ENCODE assay signal across 1 cellular context in the genomic region with DNA sequence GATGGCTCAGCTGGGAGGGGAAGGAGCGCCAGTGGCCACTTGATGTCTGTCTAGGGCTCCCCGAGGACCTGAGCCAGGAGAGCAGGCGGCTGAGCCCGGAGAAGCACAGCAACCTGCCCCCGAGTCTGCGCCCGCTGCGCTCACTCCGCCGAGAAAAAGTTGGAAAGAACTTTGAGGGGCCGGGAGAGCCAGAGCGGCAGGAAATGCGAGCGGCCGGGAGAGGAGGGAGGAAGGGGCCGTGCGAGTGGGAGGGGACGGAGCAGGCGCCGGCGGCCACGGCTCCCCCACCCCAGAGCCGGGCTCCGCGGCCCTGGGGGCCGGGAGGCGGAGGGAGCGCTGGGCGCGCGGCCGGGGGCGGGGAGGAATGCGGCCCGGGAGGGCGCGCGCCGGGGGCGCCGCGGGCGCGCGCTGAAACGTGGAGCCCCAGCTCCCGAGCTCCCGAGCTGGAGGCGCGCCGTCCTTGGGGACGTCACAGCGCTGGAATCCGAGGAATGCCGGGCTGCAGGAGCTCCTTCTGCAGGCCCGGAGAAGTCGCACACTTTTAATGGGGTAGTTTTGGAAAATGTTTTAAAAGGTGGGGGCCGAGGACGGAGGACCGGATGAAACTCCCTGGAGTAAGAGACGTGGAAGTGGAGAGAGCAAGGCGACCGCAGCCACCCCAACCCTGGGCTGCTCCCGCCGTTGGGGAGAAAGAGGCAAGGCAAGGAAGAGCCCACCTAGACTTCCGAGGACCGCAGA.
A peak's percentile ranks its signal among the peaks of the same experiment; 100 is the strongest.
TF ChIP-seq lines count a peak whose summit lies in the region.

A gene (minus strand): TSS at position 167 of the 738 bp plus-strand sequence. CDS start 86,799 bp downstream, outside the sequence.

TF ChIP-seq in HepG2, 621 proteins besides CTCF, POLR2A, EP300 and RAD21 (continued from another document):
- TF ChIP-seq, protein P1, sequence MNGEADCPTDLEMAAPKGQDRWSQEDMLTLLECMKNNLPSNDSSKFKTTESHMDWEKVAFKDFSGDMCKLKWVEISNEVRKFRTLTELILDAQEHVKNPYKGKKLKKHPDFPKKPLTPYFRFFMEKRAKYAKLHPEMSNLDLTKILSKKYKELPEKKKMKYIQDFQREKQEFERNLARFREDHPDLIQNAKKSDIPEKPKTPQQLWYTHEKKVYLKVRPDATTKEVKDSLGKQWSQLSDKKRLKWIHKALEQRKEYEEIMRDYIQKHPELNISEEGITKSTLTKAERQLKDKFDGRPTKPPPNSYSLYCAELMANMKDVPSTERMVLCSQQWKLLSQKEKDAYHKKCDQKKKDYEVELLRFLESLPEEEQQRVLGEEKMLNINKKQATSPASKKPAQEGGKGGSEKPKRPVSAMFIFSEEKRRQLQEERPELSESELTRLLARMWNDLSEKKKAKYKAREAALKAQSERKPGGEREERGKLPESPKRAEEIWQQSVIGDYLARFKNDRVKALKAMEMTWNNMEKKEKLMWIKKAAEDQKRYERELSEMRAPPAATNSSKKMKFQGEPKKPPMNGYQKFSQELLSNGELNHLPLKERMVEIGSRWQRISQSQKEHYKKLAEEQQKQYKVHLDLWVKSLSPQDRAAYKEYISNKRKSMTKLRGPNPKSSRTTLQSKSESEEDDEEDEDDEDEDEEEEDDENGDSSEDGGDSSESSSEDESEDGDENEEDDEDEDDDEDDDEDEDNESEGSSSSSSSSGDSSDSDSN (CRISPR knock-in tag; IDR thresholded peaks at IDR 0.05) = 0 out of 2 replicates have a peak, but pooled peaks have one; percentile 45
- TF ChIP-seq GABPB1 (CRISPR knock-in tag; IDR thresholded peaks at IDR 0.05) (peak; percentile 63), ZNF577 (CRISPR knock-in tag; IDR thresholded peaks at IDR 0.05; ENCODE audit: borderline replicate concordance, low read depth) (no peak), SYNCRIP (IDR thresholded peaks at IDR 0.05; ENCODE audit: insufficient read depth, low read depth, low read length) (no peak), HNF4A (CRISPR knock-in tag; IDR thresholded peaks at IDR 0.05) (no peak), ZNF83 (CRISPR knock-in tag; IDR thresholded peaks at IDR 0.05; ENCODE audit: borderline replicate concordance) (no peak), HMGA1 (CRISPR knock-in tag; conservative IDR thresholded peaks at IDR 0.05) (no peak), SP2 (CRISPR knock-in tag; IDR thresholded peaks at IDR 0.05) (peak; percentile 6; the same call in 1 of the 2 replicates), ZNF337 (CRISPR knock-in tag; IDR thresholded peaks at IDR 0.05; ENCODE audit: borderline replicate concordance, low read depth) (no peak), CREB1 (IDR thresholded peaks at IDR 0.05) (peak; percentile 70; the same call in 1 of the 2 replicates), CREB1 (CRISPR knock-in tag; IDR thresholded peaks at IDR 0.05) (peak; percentile 49; the same call in 1 of the 2 replicates), U2AF1 (optimal IDR thresholded peaks at IDR 0.05; ENCODE audit: low read depth, low read length) (peak; percentile 32), ZNF251 (CRISPR knock-in tag; IDR thresholded peaks at IDR 0.05) (no peak), ZNF746 (CRISPR knock-in tag; IDR thresholded peaks at IDR 0.05) (no peak), SRSF4 (IDR thresholded peaks at IDR 0.05; ENCODE audit: low read depth, low read length, poor library complexity, severe bottlenecking) (no peak), MZF1 (CRISPR knock-in tag; IDR thresholded peaks at IDR 0.05; ENCODE audit: borderline replicate concordance) (no peak), YEATS2 (CRISPR knock-in tag; IDR thresholded peaks at IDR 0.05; ENCODE audit: borderline replicate concordance) (no peak), IKZF1 (IDR thresholded peaks at IDR 0.05) (no peak), ZNF713 (CRISPR knock-in tag; IDR thresholded peaks at IDR 0.05) (no peak), TGIF2 (CRISPR knock-in tag; IDR thresholded peaks at IDR 0.05) (no peak)
- TF ChIP-seq, protein P2, sequence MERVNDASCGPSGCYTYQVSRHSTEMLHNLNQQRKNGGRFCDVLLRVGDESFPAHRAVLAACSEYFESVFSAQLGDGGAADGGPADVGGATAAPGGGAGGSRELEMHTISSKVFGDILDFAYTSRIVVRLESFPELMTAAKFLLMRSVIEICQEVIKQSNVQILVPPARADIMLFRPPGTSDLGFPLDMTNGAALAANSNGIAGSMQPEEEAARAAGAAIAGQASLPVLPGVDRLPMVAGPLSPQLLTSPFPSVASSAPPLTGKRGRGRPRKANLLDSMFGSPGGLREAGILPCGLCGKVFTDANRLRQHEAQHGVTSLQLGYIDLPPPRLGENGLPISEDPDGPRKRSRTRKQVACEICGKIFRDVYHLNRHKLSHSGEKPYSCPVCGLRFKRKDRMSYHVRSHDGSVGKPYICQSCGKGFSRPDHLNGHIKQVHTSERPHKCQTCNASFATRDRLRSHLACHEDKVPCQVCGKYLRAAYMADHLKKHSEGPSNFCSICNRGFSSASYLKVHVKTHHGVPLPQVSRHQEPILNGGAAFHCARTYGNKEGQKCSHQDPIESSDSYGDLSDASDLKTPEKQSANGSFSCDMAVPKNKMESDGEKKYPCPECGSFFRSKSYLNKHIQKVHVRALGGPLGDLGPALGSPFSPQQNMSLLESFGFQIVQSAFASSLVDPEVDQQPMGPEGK (CRISPR knock-in tag; IDR thresholded peaks at IDR 0.05) = peak; percentile 67
- TF ChIP-seq, protein P3, sequence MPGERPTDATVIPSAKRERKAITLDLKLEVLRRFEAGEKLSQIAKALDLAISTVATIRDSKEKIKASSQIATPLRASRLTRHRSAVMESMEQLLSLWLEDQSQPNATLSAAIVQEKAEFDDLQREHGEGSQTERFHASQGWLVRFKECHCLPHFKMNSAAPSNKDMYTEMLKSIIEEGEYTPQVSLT (CRISPR knock-in tag; IDR thresholded peaks at IDR 0.05; ENCODE audit: borderline replicate concordance, low read depth) = no peak; the same call in 1 of the 2 replicates
- TF ChIP-seq, protein P4, sequence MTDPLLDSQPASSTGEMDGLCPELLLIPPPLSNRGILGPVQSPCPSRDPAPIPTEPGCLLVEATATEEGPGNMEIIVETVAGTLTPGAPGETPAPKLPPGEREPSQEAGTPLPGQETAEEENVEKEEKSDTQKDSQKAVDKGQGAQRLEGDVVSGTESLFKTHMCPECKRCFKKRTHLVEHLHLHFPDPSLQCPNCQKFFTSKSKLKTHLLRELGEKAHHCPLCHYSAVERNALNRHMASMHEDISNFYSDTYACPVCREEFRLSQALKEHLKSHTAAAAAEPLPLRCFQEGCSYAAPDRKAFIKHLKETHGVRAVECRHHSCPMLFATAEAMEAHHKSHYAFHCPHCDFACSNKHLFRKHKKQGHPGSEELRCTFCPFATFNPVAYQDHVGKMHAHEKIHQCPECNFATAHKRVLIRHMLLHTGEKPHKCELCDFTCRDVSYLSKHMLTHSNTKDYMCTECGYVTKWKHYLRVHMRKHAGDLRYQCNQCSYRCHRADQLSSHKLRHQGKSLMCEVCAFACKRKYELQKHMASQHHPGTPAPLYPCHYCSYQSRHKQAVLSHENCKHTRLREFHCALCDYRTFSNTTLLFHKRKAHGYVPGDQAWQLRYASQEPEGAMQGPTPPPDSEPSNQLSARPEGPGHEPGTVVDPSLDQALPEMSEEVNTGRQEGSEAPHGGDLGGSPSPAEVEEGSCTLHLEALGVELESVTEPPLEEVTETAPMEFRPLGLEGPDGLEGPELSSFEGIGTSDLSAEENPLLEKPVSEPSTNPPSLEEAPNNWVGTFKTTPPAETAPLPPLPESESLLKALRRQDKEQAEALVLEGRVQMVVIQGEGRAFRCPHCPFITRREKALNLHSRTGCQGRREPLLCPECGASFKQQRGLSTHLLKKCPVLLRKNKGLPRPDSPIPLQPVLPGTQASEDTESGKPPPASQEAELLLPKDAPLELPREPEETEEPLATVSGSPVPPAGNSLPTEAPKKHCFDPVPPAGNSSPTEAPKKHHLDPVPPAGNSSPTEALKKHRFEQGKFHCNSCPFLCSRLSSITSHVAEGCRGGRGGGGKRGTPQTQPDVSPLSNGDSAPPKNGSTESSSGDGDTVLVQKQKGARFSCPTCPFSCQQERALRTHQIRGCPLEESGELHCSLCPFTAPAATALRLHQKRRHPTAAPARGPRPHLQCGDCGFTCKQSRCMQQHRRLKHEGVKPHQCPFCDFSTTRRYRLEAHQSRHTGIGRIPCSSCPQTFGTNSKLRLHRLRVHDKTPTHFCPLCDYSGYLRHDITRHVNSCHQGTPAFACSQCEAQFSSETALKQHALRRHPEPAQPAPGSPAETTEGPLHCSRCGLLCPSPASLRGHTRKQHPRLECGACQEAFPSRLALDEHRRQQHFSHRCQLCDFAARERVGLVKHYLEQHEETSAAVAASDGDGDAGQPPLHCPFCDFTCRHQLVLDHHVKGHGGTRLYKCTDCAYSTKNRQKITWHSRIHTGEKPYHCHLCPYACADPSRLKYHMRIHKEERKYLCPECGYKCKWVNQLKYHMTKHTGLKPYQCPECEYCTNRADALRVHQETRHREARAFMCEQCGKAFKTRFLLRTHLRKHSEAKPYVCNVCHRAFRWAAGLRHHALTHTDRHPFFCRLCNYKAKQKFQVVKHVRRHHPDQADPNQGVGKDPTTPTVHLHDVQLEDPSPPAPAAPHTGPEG (CRISPR knock-in tag; IDR thresholded peaks at IDR 0.05) = no peak
